12 cellular contexts compared by ENCODE assay signal in the genomic region with DNA sequence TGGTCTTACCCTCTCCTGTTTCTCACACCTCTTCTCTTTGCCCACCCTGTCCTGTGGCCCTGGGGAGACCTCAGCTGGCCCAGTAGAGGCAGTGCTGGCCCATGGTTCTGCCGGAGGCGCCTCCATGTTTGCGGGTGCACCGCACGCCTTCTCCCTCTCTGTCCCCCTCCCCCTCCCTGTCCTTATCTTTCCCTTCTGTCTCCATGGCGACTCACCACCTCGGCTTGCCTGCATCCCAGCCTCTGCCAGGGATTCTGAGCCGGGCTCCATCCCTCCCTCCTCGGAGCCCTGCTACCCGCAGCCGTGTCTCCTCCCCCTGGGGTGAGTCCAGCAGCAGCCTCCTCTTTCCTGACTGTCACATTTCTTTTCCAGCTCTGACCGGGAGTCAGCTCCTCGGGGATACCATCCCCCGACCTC. TPM values are rescaled to one million over a fixed set of nuclear protein-coding genes. Genes with fewer than 3 reads are reported as not detected.
DNase-seq lines count a peak whose midpoint lies in the region; ATAC-seq, FAIRE-seq and TF ChIP-seq lines count a peak whose summit lies in the region.
"Had no signal": no experiment of that assay in that cellular context is flagged by ENCODE, and none has a peak within 500 bp of the region (broad histone marks: within the 10 kb centered on the region; RNA-seq: fewer than 3 reads in every experiment).

A gene with protein sequence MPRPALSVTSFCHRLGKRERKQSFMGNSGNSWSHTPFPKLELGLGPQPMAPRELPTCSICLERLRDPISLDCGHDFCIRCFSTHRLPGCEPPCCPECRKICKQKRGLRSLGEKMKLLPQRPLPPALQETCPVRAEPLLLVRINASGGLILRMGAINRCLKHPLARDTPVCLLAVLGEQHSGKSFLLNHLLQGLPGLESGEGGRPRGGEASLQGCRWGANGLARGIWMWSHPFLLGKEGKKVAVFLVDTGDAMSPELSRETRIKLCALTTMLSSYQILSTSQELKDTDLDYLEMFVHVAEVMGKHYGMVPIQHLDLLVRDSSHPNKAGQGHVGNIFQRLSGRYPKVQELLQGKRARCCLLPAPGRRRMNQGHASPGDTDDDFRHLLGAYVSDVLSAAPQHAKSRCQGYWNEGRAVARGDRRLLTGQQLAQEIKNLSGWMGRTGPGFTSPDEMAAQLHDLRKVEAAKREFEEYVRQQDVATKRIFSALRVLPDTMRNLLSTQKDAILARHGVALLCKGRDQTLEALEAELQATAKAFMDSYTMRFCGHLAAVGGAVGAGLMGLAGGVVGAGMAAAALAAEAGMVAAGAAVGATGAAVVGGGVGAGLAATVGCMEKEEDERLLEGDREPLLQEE (plus strand): TSS at position 358 of the 417 bp plus-strand sequence. CDS start 177 bp downstream, outside the sequence.

- no peaks in the 10 kb centered on the region for H3K4me1 Mint-ChIP-seq in activated CD4-positive, alpha-beta memory T cell treated with anti-CD3 and anti-CD28 coated beads for 36 hours (ENCODE audit: low read depth)
- H3K4me1 Mint-ChIP-seq: immature natural killer cell had no signal

- H3K9me3 Mint-ChIP-seq in activated CD4-positive, alpha-beta memory T cell treated with anti-CD3 and anti-CD28 coated beads for 36 hours = no peaks in the 10 kb centered on the region
- H3K9me3 Mint-ChIP-seq: activated naive CD4-positive, alpha-beta T cell treated with anti-CD3 and anti-CD28 coated beads for 36 hours; immature natural killer cell had no signal

- no peaks in the 10 kb centered on the region; a peak in 1 of 5 replicates for H3K4me1 ChIP-seq in K562 (replicated peaks in 1 of 2; ENCODE audit: control insufficient read depth in 2 of 2, insufficient read depth in 2 of 2, low read length in 2 of 2)
- peaks cover 11% of the 10 kb centered on the region for H3K4me1 ChIP-seq in iPS-18a (ENCODE audit: control insufficient read depth, low read depth, low read length)
- peaks cover 0 to 13% (median 8%) of the 10 kb centered on the region in 4 donors for H3K4me1 ChIP-seq in stomach
- H3K4me1 ChIP-seq in OCI-LY7 (ENCODE audit: insufficient read depth, low read length, poor library complexity, severe bottlenecking) = no peaks in the 10 kb centered on the region

- 0 out of 6 replicates have a peak, but pooled peaks of 1 of the 3 experiments have one; percentile 10 for TF ChIP-seq CTCF in K562 (IDR thresholded peaks at IDR 0.05 in 2 of 3, conservative IDR thresholded peaks at IDR 0.05 in 1 of 3; ENCODE audit: insufficient read depth in 2 of 3, low read depth in 1 of 3, low read length in 3 of 3)
- no peak for TF ChIP-seq CTCF in stomach (IDR thresholded peaks at IDR 0.05)
- TF ChIP-seq CTCF in OCI-LY7 (conservative IDR thresholded peaks at IDR 0.05; ENCODE audit: low read length) = no peak

- CTCF ChIA-PET in K562 (lab: Yijun Ruan, JAX; ENCODE audit: low intra/inter-chr PET ratio) (no interaction called here), OCI-LY7 (lab: Charles Lee; ENCODE audit: unreplicated experiment) (no interaction called here)
- CTCF ChIA-PET in activated CD4-positive, alpha-beta memory T cell treated with anti-CD3 and anti-CD28 coated beads for 36 hours (lab: Charles Lee) = interaction anchor here (1.2 kb wide), 1 partner anchor 48 kb away, joined by 4 read pairs; a partner anchor contains a TSS

- H4K20me1 ChIP-seq in K562 (replicated peaks; ENCODE audit: control insufficient read depth, insufficient read depth, low read length) (no peaks in the 10 kb centered on the region), OCI-LY7 (ENCODE audit: insufficient read depth, low read length) (no peaks in the 10 kb centered on the region)

- POLR2A ChIA-PET in K562 (lab: Yijun Ruan, JAX) (interaction anchor here (0.6 to 1.0 kb wide), 2 partner anchors 50 to 293 kb away, joined by 3 read pairs; no protein-coding TSS in a partner anchor), OCI-LY7 (lab: Charles Lee) (interaction anchor here (1.0 kb wide), 1 partner anchor 9 kb away, joined by 4 read pairs; no protein-coding TSS in a partner anchor)
- POLR2A ChIA-PET in activated CD4-positive, alpha-beta memory T cell treated with anti-CD3 and anti-CD28 coated beads for 36 hours (lab: Charles Lee) = no interaction called here

- TF ChIP-seq RAD21 in K562 (CRISPR knock-in tag; conservative IDR thresholded peaks at IDR 0.05 in 1 of 2, IDR thresholded peaks at IDR 0.05 in 1 of 2) = peak in 1 of 2 experiments; percentile 37; a peak in 1 of 4 replicates

- no peak for TF ChIP-seq POLR2A in K562 (conservative IDR thresholded peaks at IDR 0.05)
- TF ChIP-seq POLR2A in stomach (IDR thresholded peaks at IDR 0.05) = no peak

- 0% methylated on average over 3 of the region's 14 CpGs for WGBS in K562 (ENCODE audit: insufficient coverage, low coverage, missing lambda C conversion rate)
- 9 to 21% (median 14%) methylated on average over 14 of the region's 14 CpGs for WGBS in stomach, 5 donors

- ATAC-seq in K562 = peak; percentile 42
- ATAC-seq in HG02885 (IDR thresholded peaks at IDR 0.05; ENCODE audit: poor library complexity, unreplicated experiment) = no peak

- H3K9ac ChIP-seq in K562 (ENCODE audit: insufficient read depth in 1 of 2, low read depth in 2 of 2, low read length in 2 of 2) (no peak within 1 kb of the TSS; a peak in 1 of 4 replicates), iPS-18a (ENCODE audit: low read length) (peak within 1 kb of the TSS; percentile 7)
- H3K9ac ChIP-seq: KMS-11 had no signal

- H3K79me2 ChIP-seq in K562 (ENCODE audit: control insufficient read depth, insufficient read depth, low read length) (no peaks in the 10 kb centered on the region), OCI-LY7 (ENCODE audit: insufficient read depth, low read depth, low read length) (no peaks in the 10 kb centered on the region)

- H2AFZ ChIP-seq in K562 (ENCODE audit: low read depth, low read length) = no peak within 1 kb of the TSS
- no peak within 1 kb of the TSS for H2AFZ ChIP-seq in OCI-LY7 (ENCODE audit: low read length)

- H3K9me3 ChIP-seq in K562 (replicated peaks; ENCODE audit: control insufficient read depth, insufficient read depth, low read depth, low read length) = no peaks in the 10 kb centered on the region
- H3K9me3 ChIP-seq in iPS-18a (ENCODE audit: control insufficient read depth, low read depth, low read length) = no peaks in the 10 kb centered on the region
- H3K9me3 ChIP-seq in stomach = no peaks in the 10 kb centered on the region
- no peaks in the 10 kb centered on the region for H3K9me3 ChIP-seq in OCI-LY7 (ENCODE audit: low read length)

- H3K9me2 ChIP-seq in OCI-LY7 (ENCODE audit: insufficient read depth, low read length) = no peaks in the 10 kb centered on the region

- BruUV-seq in K562 (replicated peaks; lab: Mats Ljungman, UMichigan) (no TSS peak), OCI-LY7 (replicated peaks; lab: Mats Ljungman, UMichigan) (no TSS peak)

- in situ Hi-C loops in K562 (cut with MboI) = no loop called here

- peak; percentile 26 for DNase-seq in NCI-H146 treated with DMSO at 0.1 percent for 48 hours (lab: John Stamatoyannopoulos, UW; ENCODE audit: unreplicated experiment)
- DNase-seq in K562 (ENCODE audit: extremely low read depth in 1 of 4, low spot score in 3 of 4) = peak in 2 of 4 experiments; percentile 20 to 24
- no peak for DNase-seq in stomach
- DNase-seq in activated effector memory CD4-positive, alpha-beta T cell treated with anti-CD3 and anti-CD28 coated beads, Interleukin-2, amount 50 U/mL, for 16 hours = no peak
- DNase-seq in OCI-LY7 (ENCODE audit: low spot score) = no peak
- DNase-seq in activated CD4-positive, alpha-beta memory T cell treated with anti-CD3 and anti-CD28 coated beads for 36 hours = no peak
- DNase-seq: activated naive CD4-positive, alpha-beta T cell treated with anti-CD3 and anti-CD28 coated beads for 36 hours; immature natural killer cell; T-helper 1 cell had no signal

- H3K27ac Mint-ChIP-seq in activated CD4-positive, alpha-beta memory T cell treated with anti-CD3 and anti-CD28 coated beads for 36 hours = no peak within 1 kb of the TSS
- H3K27ac Mint-ChIP-seq: activated naive CD4-positive, alpha-beta T cell treated with anti-CD3 and anti-CD28 coated beads for 36 hours had no signal

- H3K4me3 Mint-ChIP-seq in activated CD4-positive, alpha-beta memory T cell treated with anti-CD3 and anti-CD28 coated beads for 36 hours = no peak within 1 kb of the TSS
- H3K4me3 Mint-ChIP-seq: activated naive CD4-positive, alpha-beta T cell treated with anti-CD3 and anti-CD28 coated beads for 36 hours; immature natural killer cell had no signal

- no peak for TF ChIP-seq EP300 in K562 (IDR thresholded peaks at IDR 0.05; ENCODE audit: low read length)
- no peak for TF ChIP-seq EP300 in stomach (IDR thresholded peaks at IDR 0.05)

- peaks cover 4 to 58% of the 10 kb centered on the region in 2 experiments for H3K27me3 ChIP-seq in K562 (ENCODE audit: control insufficient read depth in 2 of 2, insufficient read depth in 2 of 2, low read length in 2 of 2)
- peaks cover 8% of the 10 kb centered on the region for H3K27me3 ChIP-seq in iPS-18a (ENCODE audit: control insufficient read depth, insufficient read depth, low read length)
- H3K27me3 ChIP-seq in stomach = peaks cover 0 to 32% (median 9%) of the 10 kb centered on the region in 3 donors

- no peaks in the 10 kb centered on the region for H3K9me1 ChIP-seq in K562 (ENCODE audit: control insufficient read depth, insufficient read depth, low read length)

- H3K27ac ChIP-seq in K562 (ENCODE audit: extremely low read depth, low read depth, low read length) = no peak within 1 kb of the TSS
- H3K27ac ChIP-seq in iPS-18a (ENCODE audit: low read length) = no peak within 1 kb of the TSS
- H3K27ac ChIP-seq in stomach = no peak within 1 kb of the TSS
- H3K27ac ChIP-seq in OCI-LY7 (ENCODE audit: low read depth, low read length, poor library complexity, severe bottlenecking) = no peak within 1 kb of the TSS
- H3K27ac ChIP-seq: KMS-11 had no signal

- H3K4me2 ChIP-seq in K562 (ENCODE audit: insufficient read depth, low read length) (no peak within 1 kb of the TSS), OCI-LY7 (ENCODE audit: low read length) (no peak within 1 kb of the TSS)
- H3K4me2 ChIP-seq: KMS-11 had no signal

- H3K36me3 ChIP-seq in K562 (ENCODE audit: control insufficient read depth, insufficient read depth, low read length) (no peaks in the 10 kb centered on the region), iPS-18a (ENCODE audit: control insufficient read depth, low read depth, low read length) (no peaks in the 10 kb centered on the region), stomach (no peaks in the 10 kb centered on the region), OCI-LY7 (ENCODE audit: insufficient read depth, low read length) (no peaks in the 10 kb centered on the region)

- H3K27me3 Mint-ChIP-seq in activated CD4-positive, alpha-beta memory T cell treated with anti-CD3 and anti-CD28 coated beads for 36 hours = peaks cover 2% of the 10 kb centered on the region

- no peak within 1 kb of the TSS for H3K4me3 ChIP-seq in K562
- H3K4me3 ChIP-seq in iPS-18a (ENCODE audit: low read length) = no peak within 1 kb of the TSS
- H3K4me3 ChIP-seq in stomach = peak within 1 kb of the TSS in 3 of 4 donors; percentile 19 to 22 (median 21)
- H3K4me3 ChIP-seq in OCI-LY7 (ENCODE audit: low read depth, low read length, poor library complexity, severe bottlenecking) = no peak within 1 kb of the TSS

- intact Hi-C loops in K562 (cut with micrococcal nuclease) = no loop called here
- intact Hi-C loops in stomach (cut with DNase I; ENCODE audit: low total_unique reads) = no loop called here
- intact Hi-C loops in OCI-LY7 (cut with micrococcal nuclease; ENCODE audit: unreplicated experiment) = no loop called here
- intact Hi-C loops in activated CD4-positive, alpha-beta memory T cell treated with anti-CD3 and anti-CD28 coated beads for 36 hours (cut with micrococcal nuclease) = no loop called here

- H3K36me3 Mint-ChIP-seq in activated CD4-positive, alpha-beta memory T cell treated with anti-CD3 and anti-CD28 coated beads for 36 hours = no peaks in the 10 kb centered on the region
- H3K36me3 Mint-ChIP-seq: immature natural killer cell had no signal

- FAIRE-seq in K562 (lab: Jason Lieb, UNC) = no peak

RNA-seq across cellular contexts. Expression of the gene that starts here (rescaled TPM):
- total RNA-seq in K562 (2011; cell fraction: chromatin; rRNA removed; ENCODE audit: low replicate concordance) = not detected in 2 replicates
- not detected in 2 replicates for total RNA-seq in K562 (2011; cell fraction: nucleolus; rRNA removed)
- not detected in 2 replicates for total RNA-seq in K562 (2011; cell fraction: nucleoplasm; rRNA removed)
- total RNA-seq in K562 (2014; rRNA removed) (0.05 TPM in 1 of 2 replicates, not detected in the other), K562 (2014; rRNA removed; fragmentation: Illumina TruSeq; extraction: Trizol) (not detected in 2 replicates), K562 (2015; rRNA removed; fragmentation: Illumina TruSeq; extraction: Trizol) (not detected in 2 replicates), K562 (2021) (not detected in 2 replicates), stomach (1 to 10 TPM in 2 of 5 donors, under 1 TPM in 1, not detected in 2; 0.45 to 4.4 (median 1.7) TPM), OCI-LY7 (2022) (0.17 TPM in 1 of 2 replicates, not detected in the other)
- polyA plus RNA-seq in K562 (2011; rRNA removed) (not detected in 2 replicates), K562 (2014; fragmentation: Illumina TruSeq; extraction: Trizol) (not detected in 2 replicates), K562 (2014; fragmentation: Nextera tagmentation; extraction: Ambion mirVana) (not detected), K562 (2014; rRNA removed) (not detected in 2 replicates), stomach (1 to 10 TPM; 2.1 to 5.0 (median 2.2) TPM)
- polyA plus RNA-seq in K562 (2011; cell fraction: cytosol; rRNA removed) = not detected in 2 replicates
- polyA plus RNA-seq in K562 (2011; cell fraction: nucleus; rRNA removed) = 0.08 and 0.13 TPM in 2 replicates
- polyA plus RNA-seq in K562 (2012) = 0.11 TPM in 1 of 2 replicates, not detected in the other
- polyA minus RNA-seq in K562 (2011; rRNA and poly(A)+ RNA removed) = not detected in 2 replicates
- polyA minus RNA-seq in K562 (2011; cell fraction: cytosol; rRNA and poly(A)+ RNA removed) = not detected in 2 replicates
- not detected in 2 replicates for polyA minus RNA-seq in K562 (2011; cell fraction: nucleus; rRNA and poly(A)+ RNA removed)
- total RNA-seq in OCI-LY7 (2014; rRNA removed; shearing (Covaris generic)) = 0.47 and 0.80 TPM in 2 replicates
- total RNA-seq in activated CD4-positive, alpha-beta memory T cell treated with anti-CD3 and anti-CD28 coated beads for 36 hours = under 1 TPM; 0.86 to 0.97 TPM
- polyA plus RNA-seq: immature natural killer cell had no signal

Comparison
In these comparisons a context has a peak if more than half of its experiments do, and no peak if none do; other contexts are left out.
1. Peak in ATAC-seq in K562; RNA of the gene not detected or under 1 TPM.
2. H3K4me3 ChIP-seq: peak in stomach (3 of 4); none in K562 (single experiment), iPS-18a (single experiment) and OCI-LY7 (single experiment).